In the genomic region with DNA sequence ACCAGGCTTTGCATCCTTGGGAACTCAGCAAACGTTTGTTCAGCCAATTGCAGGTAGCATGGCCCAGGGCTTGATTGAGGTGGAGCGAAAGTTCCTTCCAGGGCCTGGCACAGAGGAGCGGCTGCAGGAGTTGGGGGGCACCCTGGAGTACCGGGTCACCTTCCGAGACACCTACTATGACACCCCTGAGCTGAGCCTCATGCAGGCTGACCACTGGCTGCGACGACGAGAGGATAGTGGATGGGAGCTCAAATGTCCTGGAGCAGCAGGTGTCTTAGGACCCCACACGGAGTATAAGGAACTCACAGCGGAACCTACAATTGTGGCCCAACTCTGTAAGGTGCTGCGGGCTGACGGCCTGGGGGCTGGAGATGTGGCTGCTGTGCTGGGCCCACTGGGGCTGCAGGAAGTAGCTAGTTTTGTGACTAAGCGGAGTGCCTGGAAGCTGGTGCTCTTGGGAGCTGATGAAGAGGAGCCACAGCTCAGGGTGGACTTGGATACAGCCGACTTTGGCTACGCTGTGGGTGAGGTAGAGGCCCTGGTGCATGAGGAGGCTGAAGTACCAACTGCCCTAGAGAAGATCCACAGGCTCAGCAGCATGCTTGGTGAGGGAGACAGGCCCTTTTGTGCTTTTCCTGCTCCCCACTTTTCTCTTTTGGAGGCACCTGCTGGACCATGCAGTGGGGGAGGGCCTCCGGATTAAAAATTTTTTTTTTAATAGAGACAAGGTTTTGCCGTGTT, we compare ENCODE assay signal across 8 cellular contexts. TPM values are rescaled to one million over a fixed set of nuclear protein-coding genes. Genes with fewer than 3 reads are reported as not detected.
DNase-seq lines count a peak whose midpoint lies in the region; ATAC-seq, FAIRE-seq and TF ChIP-seq lines count a peak whose summit lies in the region.

No MANE protein-coding gene starts in this region.

- no peaks in the 10 kb centered on the region for H3F3A ChIP-seq in Loucy (ENCODE audit: low read depth)

- no peaks in the 10 kb centered on the region for H3K27me3 Mint-ChIP-seq in CD4-positive, CD25-positive, alpha-beta regulatory T cell
- H3K27me3 Mint-ChIP-seq in chondrocyte (ENCODE audit: low read depth) = no peaks in the 10 kb centered on the region
- no peaks in the 10 kb centered on the region for H3K27me3 Mint-ChIP-seq in naive thymus-derived CD4-positive, alpha-beta T cell

- H3K4me1 ChIP-seq in CD4-positive, CD25-positive, alpha-beta regulatory T cell (ENCODE audit: control insufficient read depth, insufficient read depth, low read length, poor library complexity, severe bottlenecking) = peaks cover 24% of the 10 kb centered on the region
- H3K4me1 ChIP-seq in Loucy (ENCODE audit: insufficient read depth, low read length, poor library complexity, severe bottlenecking) = peaks cover 10% of the 10 kb centered on the region
- H3K4me1 ChIP-seq in naive thymus-derived CD4-positive, alpha-beta T cell (ENCODE audit: control insufficient read depth in 2 of 2, insufficient read depth in 2 of 2, low read length in 2 of 2) = peaks cover 9 to 14% of the 10 kb centered on the region in 2 donors

- no peaks in the 10 kb centered on the region for H3K9me3 ChIP-seq in CD4-positive, CD25-positive, alpha-beta regulatory T cell (ENCODE audit: control insufficient read depth in 2 of 2, low read length in 2 of 2)
- H3K9me3 ChIP-seq in Loucy (ENCODE audit: insufficient read depth, low read depth, low read length) = no peaks in the 10 kb centered on the region
- H3K9me3 ChIP-seq in naive thymus-derived CD4-positive, alpha-beta T cell (ENCODE audit: control insufficient read depth in 2 of 3, low read length in 3 of 3) = no peaks in the 10 kb centered on the region

- CTCF ChIA-PET in naive thymus-derived CD4-positive, alpha-beta T cell (lab: Charles Lee) = interaction anchor here (1.2 kb wide), 2 partner anchors 14 to 78 kb away, joined by 5 to 6 read pairs; no protein-coding TSS in a partner anchor

- H3K4me3 ChIP-seq in CD4-positive, CD25-positive, alpha-beta regulatory T cell (ENCODE audit: low read depth, low read length) = peak overlapping the region; percentile 73
- H3K4me3 ChIP-seq in Loucy (ENCODE audit: low read length, poor library complexity, severe bottlenecking) = peak overlapping the region; percentile 97
- H3K4me3 ChIP-seq in naive thymus-derived CD4-positive, alpha-beta T cell (ENCODE audit: low read length) = peak overlapping the region; percentile 84

- no peak for TF ChIP-seq POLR2A in GM12891 (IDR thresholded peaks at IDR 0.05; ENCODE audit: low read depth, low read length)

- H2AFZ ChIP-seq in Loucy (ENCODE audit: low read length) = peak overlapping the region; percentile 98

- H4K20me1 ChIP-seq in Loucy (ENCODE audit: insufficient read depth, low read length, poor library complexity, severe bottlenecking) = peaks cover 3% of the 10 kb centered on the region

- H3K9ac ChIP-seq in Loucy (ENCODE audit: low read depth, low read length, poor library complexity, severe bottlenecking) = peak overlapping the region; percentile 90

- ATAC-seq in CD4-positive, CD25-positive, alpha-beta regulatory T cell (ENCODE audit: low read depth in 2 of 2) = no peak
- ATAC-seq in naive thymus-derived CD4-positive, alpha-beta T cell = no peak
- no peak for ATAC-seq in HG03460 (IDR thresholded peaks at IDR 0.05; ENCODE audit: unreplicated experiment)

- peaks cover 32% of the 10 kb centered on the region for H3K36me3 ChIP-seq in CD4-positive, CD25-positive, alpha-beta regulatory T cell (ENCODE audit: control insufficient read depth, insufficient read depth, low read length)
- H3K36me3 ChIP-seq in Loucy (ENCODE audit: insufficient read depth, low read length) = peaks cover 18% of the 10 kb centered on the region; the same call in 1 of the 2 replicates
- H3K36me3 ChIP-seq in naive thymus-derived CD4-positive, alpha-beta T cell (ENCODE audit: control insufficient read depth in 2 of 3, insufficient read depth in 3 of 3, low read length in 3 of 3) = peaks cover 0 to 39% (median 20%) of the 10 kb centered on the region in 3 experiments

- H3K4me3 Mint-ChIP-seq in CD4-positive, CD25-positive, alpha-beta regulatory T cell = peak overlapping the region; percentile 96 to 99 (median 98)
- H3K4me3 Mint-ChIP-seq in chondrocyte (ENCODE audit: unreplicated experiment) = peak overlapping the region; percentile 91
- peak overlapping the region; percentile 80 to 99 (median 96) for H3K4me3 Mint-ChIP-seq in naive thymus-derived CD4-positive, alpha-beta T cell

- FAIRE-seq in GM12891 (lab: Jason Lieb, UNC) = no peak

- peak overlapping the region; percentile 86 for H3K27ac ChIP-seq in CD4-positive, CD25-positive, alpha-beta regulatory T cell (ENCODE audit: insufficient read depth, low read length, poor library complexity, severe bottlenecking)
- peak overlapping the region; percentile 83 for H3K27ac ChIP-seq in naive thymus-derived CD4-positive, alpha-beta T cell (ENCODE audit: low read depth, low read length)

- TF ChIP-seq CTCF in Loucy (conservative IDR thresholded peaks at IDR 0.05; ENCODE audit: low read length) = no peak
- TF ChIP-seq CTCF in chondrocyte (IDR thresholded peaks at IDR 0.05) = no peak

- H3K4me2 ChIP-seq in Loucy (ENCODE audit: low read depth, low read length, poor library complexity, severe bottlenecking) = peak overlapping the region; percentile 98

- no peaks in the 10 kb centered on the region for H3K27me3 ChIP-seq in CD4-positive, CD25-positive, alpha-beta regulatory T cell (ENCODE audit: control insufficient read depth, insufficient read depth, low read length)
- H3K27me3 ChIP-seq in Loucy (ENCODE audit: insufficient read depth, low read length, poor library complexity, severe bottlenecking) = no peaks in the 10 kb centered on the region
- H3K27me3 ChIP-seq in naive thymus-derived CD4-positive, alpha-beta T cell (ENCODE audit: control insufficient read depth in 2 of 2, insufficient read depth in 2 of 2, low read length in 2 of 2) = no peaks in the 10 kb centered on the region

- POLR2A ChIA-PET in naive thymus-derived CD4-positive, alpha-beta T cell (lab: Charles Lee) = interaction anchor here (0.8 to 2.6 kb wide), 2 partner anchors 10 to 462 kb away, joined by 3 to 15 read pairs; partner anchors contain the start of genes ACIN1, AP1G2 and C14orf119

- H3K9me3 Mint-ChIP-seq in CD4-positive, CD25-positive, alpha-beta regulatory T cell = no peaks in the 10 kb centered on the region
- no peaks in the 10 kb centered on the region for H3K9me3 Mint-ChIP-seq in chondrocyte (ENCODE audit: low read depth)
- H3K9me3 Mint-ChIP-seq in naive thymus-derived CD4-positive, alpha-beta T cell = no peaks in the 10 kb centered on the region

- peaks cover 16% of the 10 kb centered on the region; the same call in 1 of the 2 replicates for H3K79me2 ChIP-seq in Loucy (ENCODE audit: insufficient read depth, low read length)

- peaks cover 0 to 51% (median 18%) of the 10 kb centered on the region in 4 donors for H3K4me1 Mint-ChIP-seq in CD4-positive, CD25-positive, alpha-beta regulatory T cell
- peaks cover 32% of the 10 kb centered on the region for H3K4me1 Mint-ChIP-seq in chondrocyte (ENCODE audit: low read depth)
- H3K4me1 Mint-ChIP-seq in naive thymus-derived CD4-positive, alpha-beta T cell = peaks cover 17 to 39% (median 36%) of the 10 kb centered on the region in 7 donors

- no peaks in the 10 kb centered on the region for H3K9me2 ChIP-seq in Loucy (replicated peaks; ENCODE audit: low read depth, low read length)

- H3K36me3 Mint-ChIP-seq in CD4-positive, CD25-positive, alpha-beta regulatory T cell = peaks cover 13% of the 10 kb centered on the region
- peaks cover 6% of the 10 kb centered on the region for H3K36me3 Mint-ChIP-seq in chondrocyte (ENCODE audit: low read depth)
- peaks cover 0 to 16% (median 9%) of the 10 kb centered on the region in 5 donors for H3K36me3 Mint-ChIP-seq in naive thymus-derived CD4-positive, alpha-beta T cell

- DNase-seq in CD4-positive, CD25-positive, alpha-beta regulatory T cell = no peak
- peak; percentile 67 for DNase-seq in chondrocyte (ENCODE audit: low spot score)
- DNase-seq in naive thymus-derived CD4-positive, alpha-beta T cell = no peak
- no peak for DNase-seq in AG08395 (ENCODE audit: low spot score)
- no peak for DNase-seq in T-helper 9 cell
- no peak for DNase-seq in GM12891 (ENCODE audit: insufficient read length, low spot score)

- intact Hi-C loops in naive thymus-derived CD4-positive, alpha-beta T cell (cut with micrococcal nuclease) = loop anchor here (1.0 to 10.0 kb wide), 10 partner anchors 10 to 878 kb away; partner anchors contain the start of genes ACIN1 (in 2 of the 2), C14orf119 (in 2 of the 2), PABPN1 (in 2 of the 2) and PPP1R3E (in 2 of the 2)

- peak overlapping the region; percentile 81 to 97 (median 95) for H3K27ac Mint-ChIP-seq in CD4-positive, CD25-positive, alpha-beta regulatory T cell
- peak overlapping the region; percentile 93 for H3K27ac Mint-ChIP-seq in chondrocyte (ENCODE audit: unreplicated experiment)
- H3K27ac Mint-ChIP-seq in naive thymus-derived CD4-positive, alpha-beta T cell = peak overlapping the region; percentile 78 to 97 (median 94)

RNA-seq across cellular contexts. Expression of gene THTPA, which starts 0.8 kb away (rescaled TPM):
- total RNA-seq in CD4-positive, CD25-positive, alpha-beta regulatory T cell = 7.6 TPM
- 10 to 100 TPM in 3 of 4 donors, 1 to 10 TPM in 1; 7.5 to 14.6 (median 12.4) TPM for polyA plus RNA-seq in CD4-positive, CD25-positive, alpha-beta regulatory T cell
- 11.8 to 21.6 TPM (median 12.3 TPM) in 3 replicates for total RNA-seq in chondrocyte
- total RNA-seq in naive thymus-derived CD4-positive, alpha-beta T cell = 10 to 100 TPM; 16.4 to 26.7 (median 19.2) TPM
- 10 to 100 TPM; 17.9 to 18.1 TPM for polyA plus RNA-seq in naive thymus-derived CD4-positive, alpha-beta T cell
- polyA plus RNA-seq in GM12891 (2012; ENCODE audit: low read depth, missing spikeins) = 8.0 TPM

RNA-seq across cellular contexts. Expression of gene ZFHX2, which starts 5.3 kb away (rescaled TPM):
- 0.42 TPM for total RNA-seq in CD4-positive, CD25-positive, alpha-beta regulatory T cell
- polyA plus RNA-seq in CD4-positive, CD25-positive, alpha-beta regulatory T cell = not detected
- 5.9 to 11.8 TPM (median 9.8 TPM) in 3 replicates for total RNA-seq in chondrocyte
- total RNA-seq in naive thymus-derived CD4-positive, alpha-beta T cell = 1 to 10 TPM in 1 of 5 experiments, under 1 TPM in 4; 0.45 to 2.6 (median 0.49) TPM
- not detected for polyA plus RNA-seq in naive thymus-derived CD4-positive, alpha-beta T cell
- 0.65 TPM for polyA plus RNA-seq in GM12891 (2012; ENCODE audit: low read depth, missing spikeins)

RNA-seq across cellular contexts. Expression of gene AP1G2, which starts 10.7 kb away (rescaled TPM):
- 329 TPM for total RNA-seq in CD4-positive, CD25-positive, alpha-beta regulatory T cell
- polyA plus RNA-seq in CD4-positive, CD25-positive, alpha-beta regulatory T cell = 10 to 100 TPM; 56.1 to 84.9 (median 76.4) TPM
- total RNA-seq in chondrocyte = 16.4 to 27.3 TPM (median 18.5 TPM) in 3 replicates
- total RNA-seq in naive thymus-derived CD4-positive, alpha-beta T cell = 100 to 1,000 TPM; 266 to 548 (median 293) TPM
- 100 to 1,000 TPM in 1 of 2 donors, 10 to 100 TPM in 1; 66.4 to 113 TPM for polyA plus RNA-seq in naive thymus-derived CD4-positive, alpha-beta T cell
- 78.3 TPM for polyA plus RNA-seq in GM12891 (2012; ENCODE audit: low read depth, missing spikeins)

RNA-seq across cellular contexts. Expression of gene JPH4, which starts 21.7 kb away (rescaled TPM):
- not detected for total RNA-seq in CD4-positive, CD25-positive, alpha-beta regulatory T cell
- under 1 TPM in 1 of 4 donors, not detected in 3; 0.14 TPM for polyA plus RNA-seq in CD4-positive, CD25-positive, alpha-beta regulatory T cell
- 0.20 TPM in 1 of 3 replicates, not detected in the others for total RNA-seq in chondrocyte
- 1 to 10 TPM in 1 of 5 experiments, under 1 TPM in 1, not detected in 3; 0.16 to 1.2 TPM for total RNA-seq in naive thymus-derived CD4-positive, alpha-beta T cell
- under 1 TPM in 1 of 2 donors, not detected in 1; 0.13 TPM for polyA plus RNA-seq in naive thymus-derived CD4-positive, alpha-beta T cell
- polyA plus RNA-seq in GM12891 (2012; ENCODE audit: low read depth, missing spikeins) = 11.0 TPM
